Comparison of ENCODE assay signal across 20 cellular contexts in the genomic region with DNA sequence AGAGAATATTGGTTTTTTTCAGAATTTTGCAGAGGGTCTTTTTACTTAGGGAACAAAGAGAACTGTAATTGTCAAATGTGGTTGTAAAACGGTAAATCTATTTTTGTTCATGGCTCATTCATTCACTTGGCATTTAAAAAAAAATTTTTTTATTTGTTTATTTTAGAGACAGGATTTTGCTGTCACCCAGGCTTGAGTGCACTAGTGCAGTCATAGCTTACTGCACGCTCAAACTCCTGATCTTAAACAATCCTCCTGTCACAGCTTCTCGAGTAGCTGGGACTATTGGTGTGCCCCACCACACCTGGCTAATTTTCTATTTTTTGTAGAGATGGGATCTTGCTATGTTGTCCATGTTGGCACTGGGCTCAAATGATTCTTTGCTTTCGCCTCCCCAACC.
DNase-seq lines count a peak whose midpoint lies in the region; ATAC-seq and TF ChIP-seq lines count a peak whose summit lies in the region.
"Had no signal": no experiment of that assay in that cellular context is flagged by ENCODE, and none has a peak within 500 bp of the region (broad histone marks: within the 10 kb centered on the region; RNA-seq: fewer than 3 reads in every experiment).

No MANE protein-coding gene starts in this region.

- ATAC-seq in PC-3 (peak; percentile 63), mucosa of descending colon (no peak)
- no peak for ATAC-seq in stimulated activated memory B cell treated with anti-CD40 and anti-IgM and Interleukin-4, amounts not matched to agents 10 μg/mL and 1 μg/mL and 100 μg/mL, for 72 hours
- ATAC-seq: CD8-positive, alpha-beta T cell; GM23338 had no signal

- no peak for TF ChIP-seq RAD21 in neural cell (conservative IDR thresholded peaks at IDR 0.05)

- no TSS peak for BruUV-seq in PC-3 (replicated peaks; lab: Mats Ljungman, UMichigan)

- H2AFZ ChIP-seq in PC-3 (ENCODE audit: low read length) (no peak overlapping the region), neural cell (ENCODE audit: low read depth, low read length) (no peak overlapping the region)
- H2AFZ ChIP-seq: GM23338 had no signal

- H3K27me3 Mint-ChIP-seq in HFFc6 (ENCODE audit: insufficient read depth) = no peaks in the 10 kb centered on the region
- H3K27me3 Mint-ChIP-seq in stimulated activated memory B cell treated with anti-CD40 and anti-IgM and Interleukin-4, amounts not matched to agents 10 μg/mL and 1 μg/mL and 100 μg/mL, for 72 hours = no peaks in the 10 kb centered on the region
- H3K27me3 Mint-ChIP-seq: B cell; CD4-positive, CD25-positive, alpha-beta regulatory T cell had no signal

- H3K27me3 ChIP-seq in PC-3 (ENCODE audit: low read length) (no peaks in the 10 kb centered on the region), neural cell (ENCODE audit: insufficient read depth, low read depth, low read length) (no peaks in the 10 kb centered on the region), SJCRH30 (no peaks in the 10 kb centered on the region)
- H3K27me3 ChIP-seq: BLaER1 had no signal

- peaks cover 54% of the 10 kb centered on the region for H3K4me1 Mint-ChIP-seq in HFFc6 (ENCODE audit: low read depth)
- H3K4me1 Mint-ChIP-seq in stimulated activated memory B cell treated with anti-CD40 and anti-IgM and Interleukin-4, amounts not matched to agents 10 μg/mL and 1 μg/mL and 100 μg/mL, for 72 hours = peaks cover 36% of the 10 kb centered on the region

- H3K36me3 Mint-ChIP-seq in HFFc6 (ENCODE audit: low read depth) = peaks cover 14% of the 10 kb centered on the region
- peaks cover 34% of the 10 kb centered on the region for H3K36me3 Mint-ChIP-seq in stimulated activated memory B cell treated with anti-CD40 and anti-IgM and Interleukin-4, amounts not matched to agents 10 μg/mL and 1 μg/mL and 100 μg/mL, for 72 hours

- CTCF ChIA-PET in PC-3 (lab: Charles Lee) = no interaction called here
- CTCF ChIA-PET in GM10248 (lab: Yijun Ruan, JAX) = interaction anchor here (1.2 kb wide), 1 partner anchor 10 kb away, joined by 3 read pairs; no protein-coding TSS in a partner anchor

- H3K9me2 ChIP-seq in PC-3 (replicated peaks; ENCODE audit: low read length) (no peaks in the 10 kb centered on the region), neural cell (ENCODE audit: insufficient read depth, low read length) (no peaks in the 10 kb centered on the region)

- H3K9me3 ChIP-seq in PC-3 (ENCODE audit: low read length) (no peaks in the 10 kb centered on the region), neural cell (ENCODE audit: low read length) (no peaks in the 10 kb centered on the region), mucosa of descending colon (no peaks in the 10 kb centered on the region), SJCRH30 (replicated peaks) (no peaks in the 10 kb centered on the region)
- H3K9me3 ChIP-seq: BLaER1, Caco-2 had no signal

- TF ChIP-seq CTCF in HFFc6 (IDR thresholded peaks at IDR 0.05) (no peak), PC-3 (conservative IDR thresholded peaks at IDR 0.05; ENCODE audit: low read depth, low read length) (no peak), neural cell (IDR thresholded peaks at IDR 0.05; ENCODE audit: poor library complexity, severe bottlenecking) (no peak), GM10248 (IDR thresholded peaks at IDR 0.05; ENCODE audit: control extremely low read depth, extremely low read depth, low read depth, missing control alignments) (no peak), mucosa of descending colon (IDR thresholded peaks at IDR 0.05) (no peak)

- H3K79me2 ChIP-seq in PC-3 (ENCODE audit: low read length) (no peaks in the 10 kb centered on the region), neural cell (replicated peaks; ENCODE audit: insufficient read depth, low read length) (no peaks in the 10 kb centered on the region)

- H3K9me3 Mint-ChIP-seq in HFFc6 = no peaks in the 10 kb centered on the region
- peaks cover 8% of the 10 kb centered on the region for H3K9me3 Mint-ChIP-seq in stimulated activated memory B cell treated with anti-CD40 and anti-IgM and Interleukin-4, amounts not matched to agents 10 μg/mL and 1 μg/mL and 100 μg/mL, for 72 hours
- H3K9me3 Mint-ChIP-seq: CD4-positive, CD25-positive, alpha-beta regulatory T cell; CD8-positive, alpha-beta T cell; GM23338; H9 had no signal

- no peaks in the 10 kb centered on the region for H4K20me1 ChIP-seq in PC-3 (ENCODE audit: low read length)
- H4K20me1 ChIP-seq in neural cell (ENCODE audit: insufficient read depth) = no peaks in the 10 kb centered on the region
- H4K20me1 ChIP-seq: BLaER1 had no signal

- H3K4me2 ChIP-seq in PC-3 (ENCODE audit: low read length) = no peak overlapping the region
- H3K4me2 ChIP-seq in neural cell (ENCODE audit: low read length) = no peak overlapping the region
- H3K4me2 ChIP-seq: BLaER1, GM23338 had no signal

- DNase-seq in HFFc6 = peak; percentile 12
- no peak for DNase-seq in PC-3
- DNase-seq in GM10248 (ENCODE audit: extremely low spot score) = no peak
- no peak for DNase-seq in activated CD4-positive, CD25-positive, alpha-beta regulatory T cell treated with anti-CD3 and anti-CD28 coated beads, Interleukin-2, amount 50 U/mL, for 72 hours
- no peak for DNase-seq in mucosa of descending colon
- DNase-seq in SJCRH30 = no peak
- DNase-seq: Caco-2; CD4-positive, CD25-positive, alpha-beta regulatory T cell; CD8-positive, alpha-beta T cell; DMS153; DND-41; EL; GDM1; H9 had no signal

- H3K27ac Mint-ChIP-seq in HFFc6 = peak overlapping the region; percentile 25; the same call in 1 of the 2 replicates
- H3K27ac Mint-ChIP-seq in stimulated activated memory B cell treated with anti-CD40 and anti-IgM and Interleukin-4, amounts not matched to agents 10 μg/mL and 1 μg/mL and 100 μg/mL, for 72 hours = peak overlapping the region; percentile 1
- H3K27ac Mint-ChIP-seq: B cell; CD4-positive, CD25-positive, alpha-beta regulatory T cell; CD8-positive, alpha-beta T cell; GM23338; H9 had no signal

- intact Hi-C loops in PC-3 (cut with micrococcal nuclease) (no loop called here), mucosa of descending colon (cut with DNase I, micrococcal nuclease) (no loop called here)

- H3K9ac ChIP-seq in PC-3 (ENCODE audit: low read length) (no peak overlapping the region), neural cell (ENCODE audit: low read length) (no peak overlapping the region)
- H3K9ac ChIP-seq: BLaER1 had no signal

- H3K27ac ChIP-seq in PC-3 (ENCODE audit: low read length) = no peak overlapping the region
- peak overlapping the region; percentile 36 for H3K27ac ChIP-seq in neural cell (ENCODE audit: low read length)
- H3K27ac ChIP-seq in SJCRH30 = no peak overlapping the region
- H3K27ac ChIP-seq: BLaER1, C4-2B had no signal

- H3F3A ChIP-seq in PC-3 (ENCODE audit: low read length, unreplicated experiment) = no peaks in the 10 kb centered on the region
- H3F3A ChIP-seq in neural cell (ENCODE audit: insufficient read depth, low read length, poor library complexity, severe bottlenecking) = peaks cover 3% of the 10 kb centered on the region

- POLR2A ChIA-PET in PC-3 (lab: Charles Lee; ENCODE audit: unreplicated experiment) = no interaction called here
- POLR2A ChIA-PET in GM10248 (lab: Yijun Ruan, JAX) = no interaction called here

- no peak overlapping the region for H3K4me3 Mint-ChIP-seq in HFFc6
- no peak overlapping the region for H3K4me3 Mint-ChIP-seq in stimulated activated memory B cell treated with anti-CD40 and anti-IgM and Interleukin-4, amounts not matched to agents 10 μg/mL and 1 μg/mL and 100 μg/mL, for 72 hours
- H3K4me3 Mint-ChIP-seq: B cell; CD4-positive, CD25-positive, alpha-beta regulatory T cell; CD8-positive, alpha-beta T cell; GM23338; H9 had no signal

- H3K4me3 ChIP-seq in PC-3 (ENCODE audit: low read length) (no peak overlapping the region), neural cell (ENCODE audit: low read length) (no peak overlapping the region), mucosa of descending colon (no peak overlapping the region), SJCRH30 (no peak overlapping the region)
- H3K4me3 ChIP-seq: BLaER1, GM23338 had no signal

- no peaks in the 10 kb centered on the region for H3K4me1 ChIP-seq in PC-3 (ENCODE audit: insufficient read depth, low read length)
- no peaks in the 10 kb centered on the region for H3K4me1 ChIP-seq in mucosa of descending colon (ENCODE audit: low read depth)
- no peaks in the 10 kb centered on the region for H3K4me1 ChIP-seq in SJCRH30
- H3K4me1 ChIP-seq: Caco-2 had no signal

- H3K36me3 ChIP-seq in PC-3 (ENCODE audit: low read depth, low read length) (no peaks in the 10 kb centered on the region), neural cell (ENCODE audit: insufficient read depth, low read length) (no peaks in the 10 kb centered on the region), mucosa of descending colon (ENCODE audit: low read depth) (no peaks in the 10 kb centered on the region), SJCRH30 (no peaks in the 10 kb centered on the region)
- H3K36me3 ChIP-seq: BLaER1 had no signal

- no peak for TF ChIP-seq EP300 in neural cell (conservative IDR thresholded peaks at IDR 0.05; ENCODE audit: poor library complexity, severe bottlenecking)

TF ChIP-seq in neural cell, 6 proteins besides CTCF, POLR2A, EP300 and RAD21:
- no peak for TF ChIP-seq EZH2 (IDR thresholded peaks at IDR 0.05; ENCODE audit: borderline replicate concordance, insufficient read depth, low read length, poor library complexity, severe bottlenecking)
- no peak for TF ChIP-seq MXI1 (conservative IDR thresholded peaks at IDR 0.05; ENCODE audit: poor library complexity, severe bottlenecking)
- no peak for TF ChIP-seq TAF1 (IDR thresholded peaks at IDR 0.05; ENCODE audit: low read depth)
- no peak for TF ChIP-seq SMC3 (conservative IDR thresholded peaks at IDR 0.05; ENCODE audit: poor library complexity)
